Comparison of ENCODE assay signal across 8 cellular contexts in the genomic region with DNA sequence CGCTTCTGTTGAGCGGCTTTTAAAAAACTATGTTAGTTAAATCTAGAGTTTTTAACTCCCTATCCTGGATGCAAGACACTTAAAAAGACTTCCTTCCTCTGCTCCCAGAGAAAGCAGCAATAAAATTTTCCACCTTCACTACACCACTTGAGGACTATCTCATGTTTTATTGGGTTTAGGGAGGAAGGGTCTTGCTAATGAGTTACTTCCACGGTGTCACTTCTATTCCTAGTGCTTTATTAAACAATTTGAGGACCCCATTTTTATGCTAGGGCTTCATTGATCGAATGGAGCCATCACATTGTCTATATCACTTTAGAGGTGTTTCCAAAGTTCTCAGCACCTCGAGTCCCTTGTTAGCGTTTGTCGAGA. TPM values are rescaled to one million over a fixed set of nuclear protein-coding genes. Genes with fewer than 3 reads are reported as not detected.
DNase-seq lines count a peak whose midpoint lies in the region; ATAC-seq, FAIRE-seq and TF ChIP-seq lines count a peak whose summit lies in the region.

No MANE protein-coding gene starts in this region.

- peak overlapping the region; percentile 12; the same call in 1 of the 2 replicates for H3K9ac ChIP-seq in SK-N-SH
- H3K9ac ChIP-seq in kidney (ENCODE audit: low read length in 2 of 2): peak overlapping the region; percentile 44 to 68
- H3K9ac ChIP-seq in subcutaneous abdominal adipose tissue (ENCODE audit: low read length in 5 of 5): peak overlapping the region; percentile 29 to 79 (median 76)

- peaks cover 21% of the 10 kb centered on the region for H3K4me1 Mint-ChIP-seq in activated naive CD8-positive, alpha-beta T cell treated with anti-CD3 and anti-CD28 coated beads for 36 hours

- H3K9me2 ChIP-seq in SK-N-SH: no peaks in the 10 kb centered on the region

- FAIRE-seq in kidney (lab: Jason Lieb, UNC): no peak

- TF ChIP-seq EP300 in SK-N-SH (IDR thresholded peaks at IDR 0.05; ENCODE audit: borderline replicate concordance in 1 of 2, low read depth in 1 of 2, low read length in 1 of 2): no peak

- no peaks in the 10 kb centered on the region for H3K27me3 ChIP-seq in SK-N-SH (ENCODE audit: insufficient read depth)
- no peaks in the 10 kb centered on the region for H3K27me3 ChIP-seq in subcutaneous abdominal adipose tissue (ENCODE audit: control insufficient read depth in 5 of 5, insufficient read depth in 4 of 5, low read length in 5 of 5)

- peaks cover 3% of the 10 kb centered on the region for H3K36me3 Mint-ChIP-seq in activated naive CD8-positive, alpha-beta T cell treated with anti-CD3 and anti-CD28 coated beads for 36 hours

- H3K4me1 ChIP-seq in SK-N-SH (ENCODE audit: control insufficient read depth in 1 of 2, insufficient read depth in 2 of 2, low read depth in 1 of 2, low read length in 1 of 2) (peaks cover 13 to 14% of the 10 kb centered on the region in 2 experiments; a peak in 3 of 4 replicates), kidney (ENCODE audit: control insufficient read depth in 1 of 2, insufficient read depth in 1 of 2, low read depth in 1 of 2, low read length in 2 of 2) (peaks cover 8 to 17% of the 10 kb centered on the region in 2 donors), subcutaneous abdominal adipose tissue (ENCODE audit: control insufficient read depth in 5 of 5, insufficient read depth in 5 of 5, low read length in 5 of 5) (peaks cover 5 to 39% (median 21%) of the 10 kb centered on the region in 5 donors)

- H3K4me3 Mint-ChIP-seq in activated naive CD8-positive, alpha-beta T cell treated with anti-CD3 and anti-CD28 coated beads for 36 hours: peak overlapping the region; percentile 88

- H3K79me2 ChIP-seq in SK-N-SH (ENCODE audit: insufficient read depth): no peaks in the 10 kb centered on the region

- H3K4me2 ChIP-seq in SK-N-SH: peak overlapping the region; percentile 100

- no peaks in the 10 kb centered on the region for H4K20me1 ChIP-seq in SK-N-SH (ENCODE audit: insufficient read depth)

- POLR2A ChIA-PET in SK-N-SH (lab: Yijun Ruan, JAX): interaction anchor here (0.7 to 1.1 kb wide), 2 partner anchors 9 to 270 kb away, joined by 3 to 4 read pairs; no protein-coding TSS in a partner anchor

- peak overlapping the region; percentile 70 to 87 for H3K4me3 ChIP-seq in SK-N-SH (ENCODE audit: low read depth in 2 of 2, low read length in 1 of 2)
- peak overlapping the region; percentile 67 to 74 for H3K4me3 ChIP-seq in kidney (ENCODE audit: low read length in 2 of 2)
- peak overlapping the region; percentile 62 to 95 (median 88) for H3K4me3 ChIP-seq in subcutaneous abdominal adipose tissue (ENCODE audit: low read depth in 1 of 5, low read length in 5 of 5)

- TF ChIP-seq RAD21 in SK-N-SH (IDR thresholded peaks at IDR 0.05; ENCODE audit: low read length): no peak

- H3K27me3 Mint-ChIP-seq in activated naive CD8-positive, alpha-beta T cell treated with anti-CD3 and anti-CD28 coated beads for 36 hours: no peaks in the 10 kb centered on the region

- H3F3A ChIP-seq in SK-N-SH (replicated peaks; ENCODE audit: insufficient read depth): peaks cover 18% of the 10 kb centered on the region

- H3K27ac ChIP-seq in SK-N-SH (ENCODE audit: low read depth in 2 of 2, low read length in 1 of 2): peak overlapping the region; percentile 34 to 67; a peak in 3 of 4 replicates
- H3K27ac ChIP-seq in kidney (ENCODE audit: low read depth in 2 of 2, low read length in 2 of 2): peak overlapping the region; percentile 73 to 80
- peak overlapping the region; percentile 94 for H3K27ac ChIP-seq in subcutaneous abdominal adipose tissue (ENCODE audit: low read depth, low read length)

- no peak for DNase-seq in SK-N-SH
- no peak for DNase-seq in activated naive CD8-positive, alpha-beta T cell treated with anti-CD3 and anti-CD28 coated beads for 36 hours
- DNase-seq in kidney: no peak
- DNase-seq in NCI-H1417 treated with DMSO at 0.1 percent for 48 hours (lab: John Stamatoyannopoulos, UW): no peak

- H3K36me3 ChIP-seq in SK-N-SH (replicated peaks in 1 of 2; ENCODE audit: control insufficient read depth in 1 of 2, insufficient read depth in 2 of 2, low read length in 1 of 2): no peaks in the 10 kb centered on the region
- H3K36me3 ChIP-seq in kidney (ENCODE audit: control insufficient read depth in 1 of 2, insufficient read depth in 2 of 2, low read length in 2 of 2): no peaks in the 10 kb centered on the region
- no peaks in the 10 kb centered on the region for H3K36me3 ChIP-seq in subcutaneous abdominal adipose tissue (ENCODE audit: control insufficient read depth in 5 of 5, insufficient read depth in 5 of 5, low read length in 5 of 5)

- no peak for ATAC-seq in SK-N-SH treated with all-trans-retinoic acid at 6 μM for 48 hours
- no peak for ATAC-seq in GM18511 (IDR thresholded peaks at IDR 0.05; ENCODE audit: unreplicated experiment)
- ATAC-seq in HG02885 (IDR thresholded peaks at IDR 0.05; ENCODE audit: poor library complexity, unreplicated experiment): no peak

- CTCF ChIA-PET in SK-N-SH (lab: Yijun Ruan, JAX): no interaction called here

- peak overlapping the region; percentile 89 for H2AFZ ChIP-seq in SK-N-SH (ENCODE audit: low read depth)

- 36% methylated on average over 7 of the region's 7 CpGs for WGBS in SK-N-SH (ENCODE audit: low lambda C conversion rate)

- H3K9me3 ChIP-seq in SK-N-SH (no peaks in the 10 kb centered on the region), kidney (ENCODE audit: control insufficient read depth in 1 of 2, low read length in 2 of 2) (no peaks in the 10 kb centered on the region), subcutaneous abdominal adipose tissue (ENCODE audit: control insufficient read depth in 5 of 5, low read length in 5 of 5) (no peaks in the 10 kb centered on the region)

- H3K27ac Mint-ChIP-seq in activated naive CD8-positive, alpha-beta T cell treated with anti-CD3 and anti-CD28 coated beads for 36 hours: peak overlapping the region; percentile 92

- H3K9me3 Mint-ChIP-seq in activated naive CD8-positive, alpha-beta T cell treated with anti-CD3 and anti-CD28 coated beads for 36 hours: no peaks in the 10 kb centered on the region

- TF ChIP-seq CTCF in SK-N-SH (IDR thresholded peaks at IDR 0.05): no peak
- no peak for TF ChIP-seq CTCF in kidney (IDR thresholded peaks at IDR 0.05; ENCODE audit: borderline replicate concordance, extremely low read depth, insufficient read depth)

- intact Hi-C loops in kidney (cut with DNase I): no loop called here

TF ChIP-seq in SK-N-SH, 30 proteins besides CTCF, POLR2A, EP300 and RAD21:
- TF ChIP-seq, protein P1, sequence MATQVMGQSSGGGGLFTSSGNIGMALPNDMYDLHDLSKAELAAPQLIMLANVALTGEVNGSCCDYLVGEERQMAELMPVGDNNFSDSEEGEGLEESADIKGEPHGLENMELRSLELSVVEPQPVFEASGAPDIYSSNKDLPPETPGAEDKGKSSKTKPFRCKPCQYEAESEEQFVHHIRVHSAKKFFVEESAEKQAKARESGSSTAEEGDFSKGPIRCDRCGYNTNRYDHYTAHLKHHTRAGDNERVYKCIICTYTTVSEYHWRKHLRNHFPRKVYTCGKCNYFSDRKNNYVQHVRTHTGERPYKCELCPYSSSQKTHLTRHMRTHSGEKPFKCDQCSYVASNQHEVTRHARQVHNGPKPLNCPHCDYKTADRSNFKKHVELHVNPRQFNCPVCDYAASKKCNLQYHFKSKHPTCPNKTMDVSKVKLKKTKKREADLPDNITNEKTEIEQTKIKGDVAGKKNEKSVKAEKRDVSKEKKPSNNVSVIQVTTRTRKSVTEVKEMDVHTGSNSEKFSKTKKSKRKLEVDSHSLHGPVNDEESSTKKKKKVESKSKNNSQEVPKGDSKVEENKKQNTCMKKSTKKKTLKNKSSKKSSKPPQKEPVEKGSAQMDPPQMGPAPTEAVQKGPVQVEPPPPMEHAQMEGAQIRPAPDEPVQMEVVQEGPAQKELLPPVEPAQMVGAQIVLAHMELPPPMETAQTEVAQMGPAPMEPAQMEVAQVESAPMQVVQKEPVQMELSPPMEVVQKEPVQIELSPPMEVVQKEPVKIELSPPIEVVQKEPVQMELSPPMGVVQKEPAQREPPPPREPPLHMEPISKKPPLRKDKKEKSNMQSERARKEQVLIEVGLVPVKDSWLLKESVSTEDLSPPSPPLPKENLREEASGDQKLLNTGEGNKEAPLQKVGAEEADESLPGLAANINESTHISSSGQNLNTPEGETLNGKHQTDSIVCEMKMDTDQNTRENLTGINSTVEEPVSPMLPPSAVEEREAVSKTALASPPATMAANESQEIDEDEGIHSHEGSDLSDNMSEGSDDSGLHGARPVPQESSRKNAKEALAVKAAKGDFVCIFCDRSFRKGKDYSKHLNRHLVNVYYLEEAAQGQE (IDR thresholded peaks at IDR 0.05; ENCODE audit: low read depth, low read length): no peak

TF ChIP-seq in SK-N-SH treated with all-trans-retinoic acid at 6 μM for 48 hours, 23 proteins besides CTCF, POLR2A, EP300 and RAD21 (continues in another document):
- TF ChIP-seq CSDC2 (CRISPR knock-in tag; IDR thresholded peaks at IDR 0.05) (no peak), ZNF70 (CRISPR knock-in tag; IDR thresholded peaks at IDR 0.05) (no peak), ESRRG (CRISPR knock-in tag; IDR thresholded peaks at IDR 0.05) (no peak), ZNF565 (CRISPR knock-in tag; conservative IDR thresholded peaks at IDR 0.05; ENCODE audit: low read depth) (no peak), OSR1 (CRISPR knock-in tag; IDR thresholded peaks at IDR 0.05) (no peak), SNAI2 (CRISPR knock-in tag; IDR thresholded peaks at IDR 0.05) (no peak)
- TF ChIP-seq, protein P2, sequence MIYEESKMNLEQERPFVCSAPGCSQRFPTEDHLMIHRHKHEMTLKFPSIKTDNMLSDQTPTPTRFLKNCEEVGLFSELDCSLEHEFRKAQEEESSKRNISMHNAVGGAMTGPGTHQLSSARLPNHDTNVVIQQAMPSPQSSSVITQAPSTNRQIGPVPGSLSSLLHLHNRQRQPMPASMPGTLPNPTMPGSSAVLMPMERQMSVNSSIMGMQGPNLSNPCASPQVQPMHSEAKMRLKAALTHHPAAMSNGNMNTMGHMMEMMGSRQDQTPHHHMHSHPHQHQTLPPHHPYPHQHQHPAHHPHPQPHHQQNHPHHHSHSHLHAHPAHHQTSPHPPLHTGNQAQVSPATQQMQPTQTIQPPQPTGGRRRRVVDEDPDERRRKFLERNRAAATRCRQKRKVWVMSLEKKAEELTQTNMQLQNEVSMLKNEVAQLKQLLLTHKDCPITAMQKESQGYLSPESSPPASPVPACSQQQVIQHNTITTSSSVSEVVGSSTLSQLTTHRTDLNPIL (CRISPR knock-in tag; IDR thresholded peaks at IDR 0.05; ENCODE audit: low read depth): no peak

RNA-seq across cellular contexts. Expression of a gene that starts 3.7 kb away (rescaled TPM):
- 14.7 and 18.9 TPM in 2 replicates for polyA plus RNA-seq in SK-N-SH (2012; rRNA removed)
- 7.5 and 8.2 TPM in 2 replicates for polyA plus RNA-seq in SK-N-SH (2012; cell fraction: cytosol; rRNA removed)
- 26.0 and 48.9 TPM in 2 replicates for polyA plus RNA-seq in SK-N-SH (2012; cell fraction: nucleus; rRNA removed)
- 10 to 100 TPM; 41.8 to 45.1 TPM for total RNA-seq in activated naive CD8-positive, alpha-beta T cell treated with anti-CD3 and anti-CD28 coated beads for 36 hours
- total RNA-seq in kidney: 38.9 TPM
- polyA plus RNA-seq in kidney (ENCODE audit: insufficient read depth, low read depth, low replicate concordance): 27.8 TPM

Comparison
In these comparisons a context has a peak if more than half of its experiments do, and no peak if none do; other contexts are left out.
1. H3K9ac ChIP-seq: peak in every context shown above with its lines; median percentile 76 in subcutaneous abdominal adipose tissue; 56 in kidney; 12 in SK-N-SH.